14 cellular contexts compared by ENCODE assay signal in the genomic region with DNA sequence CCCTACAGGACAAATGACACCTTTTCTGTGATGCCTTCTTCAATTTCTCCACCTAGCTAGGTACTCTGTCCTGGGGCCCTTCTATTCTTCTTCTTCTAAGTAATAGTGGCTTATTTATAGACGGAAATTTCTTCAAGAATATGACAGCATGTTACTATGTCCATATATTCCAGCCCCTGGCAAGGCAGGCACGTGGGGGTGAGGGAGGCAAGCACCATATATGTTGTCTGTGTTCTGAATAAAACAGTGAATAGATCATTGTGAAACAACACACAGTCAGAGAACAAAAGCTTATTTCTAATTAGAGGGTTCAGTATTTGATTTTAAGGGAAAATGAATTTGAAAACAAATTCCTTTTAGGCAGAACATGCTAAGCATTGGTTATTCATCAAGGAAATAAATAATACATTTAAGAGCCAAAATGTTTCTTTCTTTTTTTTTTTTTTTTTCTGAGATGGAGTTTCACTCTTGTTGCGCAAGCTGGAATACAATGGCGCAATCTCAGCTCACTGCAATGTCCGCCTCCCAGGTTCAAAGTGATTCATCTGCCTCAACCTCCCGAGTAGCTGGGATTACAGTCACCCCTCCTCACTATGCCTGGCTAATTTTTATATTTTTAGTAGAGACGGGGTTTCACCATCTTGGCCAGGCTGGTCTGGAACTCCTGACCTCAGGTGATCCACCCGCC. TPM values are rescaled to one million over a fixed set of nuclear protein-coding genes. Genes with fewer than 3 reads are reported as not detected.
A peak's percentile ranks its signal among the peaks of the same experiment; 100 is the strongest.
DNase-seq lines count a peak whose midpoint lies in the region; ATAC-seq and TF ChIP-seq lines count a peak whose summit lies in the region.
"Had no signal": no experiment of that assay in that cellular context is flagged by ENCODE, and none has a peak within 500 bp of the region (broad histone marks: within the 10 kb centered on the region; RNA-seq: fewer than 3 reads in every experiment).

No MANE protein-coding gene starts in this region.

- H3K4me1 Mint-ChIP-seq in activated CD4-positive, alpha-beta memory T cell treated with anti-CD3 and anti-CD28 coated beads for 36 hours (ENCODE audit: low read depth): peaks cover 37% of the 10 kb centered on the region
- peaks cover 10% of the 10 kb centered on the region for H3K4me1 Mint-ChIP-seq in CD4-positive, alpha-beta T cell (ENCODE audit: low read depth)

- ATAC-seq in GM19397 (IDR thresholded peaks at IDR 0.05; ENCODE audit: unreplicated experiment): no peak
- ATAC-seq in mucosa of descending colon: no peak
- ATAC-seq in CD4-positive, alpha-beta T cell (ENCODE audit: poor library complexity): no peak
- ATAC-seq: GM23338 had no signal

- peaks cover 48% of the 10 kb centered on the region for H3K36me3 Mint-ChIP-seq in activated CD4-positive, alpha-beta memory T cell treated with anti-CD3 and anti-CD28 coated beads for 36 hours
- peaks cover 77% of the 10 kb centered on the region for H3K36me3 Mint-ChIP-seq in CD4-positive, alpha-beta T cell (ENCODE audit: low read depth)

- H3K9ac ChIP-seq in subcutaneous abdominal adipose tissue (ENCODE audit: low read length in 5 of 5): peak overlapping the region in 1 of 5 donors; percentile 60
- H3K9ac ChIP-seq: SK-N-SH had no signal

- POLR2A ChIA-PET in activated CD4-positive, alpha-beta memory T cell treated with anti-CD3 and anti-CD28 coated beads for 36 hours (lab: Charles Lee): no interaction called here
- POLR2A ChIA-PET in CD4-positive, alpha-beta T cell (lab: Charles Lee): no interaction called here

- DNase-seq in SIG-M5 treated with dmso at 0.1 percent for 504 hours (lab: John Stamatoyannopoulos, UW; ENCODE audit: unreplicated experiment) (peak; percentile 60), SIG-M5 (lab: John Stamatoyannopoulos, UW) (no peak), fibroblast of the aortic adventitia (ENCODE audit: low read depth) (peak; percentile 75), mucosa of descending colon (no peak)
- DNase-seq in activated CD4-positive, alpha-beta memory T cell treated with anti-CD3 and anti-CD28 coated beads for 36 hours: no peak
- no peak for DNase-seq in CD4-positive, alpha-beta T cell
- DNase-seq: activated naive CD8-positive, alpha-beta T cell treated with anti-CD3 and anti-CD28 coated beads, Interleukin-2, amount 10 ng/mL, durations not matched to agents 7 days and 5 days; effector memory CD4-positive, alpha-beta T cell; NCI-H446 treated with DMSO at 0.1 percent for 48 hours; nucleus accumbens; SK-N-SH had no signal

- intact Hi-C loops in activated CD4-positive, alpha-beta memory T cell treated with anti-CD3 and anti-CD28 coated beads for 36 hours (cut with micrococcal nuclease): no loop called here
- intact Hi-C loops in mucosa of descending colon (cut with DNase I, micrococcal nuclease): no loop called here
- intact Hi-C loops in CD4-positive, alpha-beta T cell (cut with DNase I, micrococcal nuclease): no loop called here

- H3K27me3 Mint-ChIP-seq in activated CD4-positive, alpha-beta memory T cell treated with anti-CD3 and anti-CD28 coated beads for 36 hours: no peaks in the 10 kb centered on the region
- H3K27me3 Mint-ChIP-seq in CD4-positive, alpha-beta T cell: no peaks in the 10 kb centered on the region
- H3K27me3 Mint-ChIP-seq: activated naive CD8-positive, alpha-beta T cell treated with anti-CD3 and anti-CD28 coated beads, Interleukin-2, amount 10 ng/mL, durations not matched to agents 7 days and 5 days had no signal

- no peak overlapping the region for H3K4me3 ChIP-seq in fibroblast of the aortic adventitia (ENCODE audit: low read depth, low read length)
- H3K4me3 ChIP-seq in subcutaneous abdominal adipose tissue (ENCODE audit: low read depth in 1 of 5, low read length in 5 of 5): no peak overlapping the region
- H3K4me3 ChIP-seq in mucosa of descending colon: no peak overlapping the region
- H3K4me3 ChIP-seq: GM23338 had no signal

- peaks cover 2 to 54% (median 48%) of the 10 kb centered on the region in 5 donors for H3K4me1 ChIP-seq in subcutaneous abdominal adipose tissue (ENCODE audit: control insufficient read depth in 5 of 5, insufficient read depth in 5 of 5, low read length in 5 of 5)
- H3K4me1 ChIP-seq in mucosa of descending colon (ENCODE audit: low read depth): peaks cover 10% of the 10 kb centered on the region

- H3K27me3 ChIP-seq in subcutaneous abdominal adipose tissue (ENCODE audit: control insufficient read depth in 5 of 5, insufficient read depth in 4 of 5, low read length in 5 of 5): no peaks in the 10 kb centered on the region
- no peaks in the 10 kb centered on the region for H3K27me3 ChIP-seq in CD4-positive, alpha-beta T cell (ENCODE audit: control insufficient read depth, insufficient read depth, low read length)

- H3K9me3 ChIP-seq in subcutaneous abdominal adipose tissue (ENCODE audit: control insufficient read depth in 5 of 5, low read length in 5 of 5) (no peaks in the 10 kb centered on the region), mucosa of descending colon (no peaks in the 10 kb centered on the region)
- no peaks in the 10 kb centered on the region for H3K9me3 ChIP-seq in CD4-positive, alpha-beta T cell (ENCODE audit: control insufficient read depth, low read length)
- H3K9me3 ChIP-seq: SK-N-SH had no signal

- peak overlapping the region; percentile 83 for H3K27ac ChIP-seq in subcutaneous abdominal adipose tissue (ENCODE audit: low read depth, low read length)
- no peak overlapping the region for H3K27ac ChIP-seq in CD4-positive, alpha-beta T cell (ENCODE audit: low read depth, low read length)

- no peak overlapping the region for H3K4me3 Mint-ChIP-seq in activated CD4-positive, alpha-beta memory T cell treated with anti-CD3 and anti-CD28 coated beads for 36 hours
- H3K4me3 Mint-ChIP-seq in CD4-positive, alpha-beta T cell: no peak overlapping the region
- H3K4me3 Mint-ChIP-seq: activated naive CD8-positive, alpha-beta T cell treated with anti-CD3 and anti-CD28 coated beads, Interleukin-2, amount 10 ng/mL, durations not matched to agents 7 days and 5 days; GM23338 had no signal

- no peak for TF ChIP-seq CTCF in fibroblast of the aortic adventitia (IDR thresholded peaks at IDR 0.05; ENCODE audit: insufficient read depth, low read length)
- no peak for TF ChIP-seq CTCF in mucosa of descending colon (IDR thresholded peaks at IDR 0.05)
- no peak for TF ChIP-seq CTCF in CD4-positive, alpha-beta T cell (IDR thresholded peaks at IDR 0.05)

- H3K36me3 ChIP-seq in subcutaneous abdominal adipose tissue (ENCODE audit: control insufficient read depth in 5 of 5, insufficient read depth in 5 of 5, low read length in 5 of 5) (peaks cover 31 to 90% (median 76%) of the 10 kb centered on the region in 5 donors), mucosa of descending colon (ENCODE audit: low read depth) (peaks cover 13% of the 10 kb centered on the region)

- H3K9me3 Mint-ChIP-seq in activated CD4-positive, alpha-beta memory T cell treated with anti-CD3 and anti-CD28 coated beads for 36 hours: no peaks in the 10 kb centered on the region
- H3K9me3 Mint-ChIP-seq in CD4-positive, alpha-beta T cell: no peaks in the 10 kb centered on the region
- H3K9me3 Mint-ChIP-seq: activated naive CD8-positive, alpha-beta T cell treated with anti-CD3 and anti-CD28 coated beads, Interleukin-2, amount 10 ng/mL, durations not matched to agents 7 days and 5 days; GM23338 had no signal

- CTCF ChIA-PET in activated CD4-positive, alpha-beta memory T cell treated with anti-CD3 and anti-CD28 coated beads for 36 hours (lab: Charles Lee): no interaction called here
- CTCF ChIA-PET in CD4-positive, alpha-beta T cell (lab: Charles Lee): no interaction called here

- H3K27ac Mint-ChIP-seq in activated CD4-positive, alpha-beta memory T cell treated with anti-CD3 and anti-CD28 coated beads for 36 hours: peak overlapping the region; percentile 44
- no peak overlapping the region for H3K27ac Mint-ChIP-seq in CD4-positive, alpha-beta T cell
- H3K27ac Mint-ChIP-seq: activated naive CD8-positive, alpha-beta T cell treated with anti-CD3 and anti-CD28 coated beads, Interleukin-2, amount 10 ng/mL, durations not matched to agents 7 days and 5 days; GM23338 had no signal

RNA-seq across cellular contexts. Expression of a gene that starts 6.2 kb away (rescaled TPM):
- total RNA-seq in activated CD4-positive, alpha-beta memory T cell treated with anti-CD3 and anti-CD28 coated beads for 36 hours: 10 to 100 TPM; 49.5 to 49.6 TPM
- total RNA-seq in fibroblast of the aortic adventitia (ENCODE audit: low replicate concordance) (17.1 and 40.7 TPM in 2 replicates), mucosa of descending colon (100 to 1,000 TPM in 1 of 3 donors, 10 to 100 TPM in 2; 78.5 to 101 (median 88.7) TPM)
- total RNA-seq in CD4-positive, alpha-beta T cell: 10 to 100 TPM; 31.8 to 32.9 TPM

RNA-seq across cellular contexts. Expression of a gene that starts 32.5 kb away (rescaled TPM):
- not detected for total RNA-seq in activated CD4-positive, alpha-beta memory T cell treated with anti-CD3 and anti-CD28 coated beads for 36 hours
- not detected in 2 replicates for total RNA-seq in fibroblast of the aortic adventitia (ENCODE audit: low replicate concordance)
- 1 to 10 TPM in 1 of 3 donors, not detected in 2; 4.0 TPM for total RNA-seq in mucosa of descending colon
- not detected for total RNA-seq in CD4-positive, alpha-beta T cell
- total RNA-seq: activated naive CD8-positive, alpha-beta T cell treated with anti-CD3 and anti-CD28 coated beads, Interleukin-2, amount 10 ng/mL, durations not matched to agents 7 days and 5 days; GM23338 had no signal

Comparison
In these comparisons a context has a peak if more than half of its experiments do, and no peak if none do; other contexts are left out.
1. DNase-seq: peak in SIG-M5 treated with dmso at 0.1 percent for 504 hours (single experiment) and fibroblast of the aortic adventitia (single experiment); none in SIG-M5 (single experiment), activated CD4-positive, alpha-beta memory T cell treated with anti-CD3 and anti-CD28 coated beads for 36 hours (single experiment), mucosa of descending colon (0 of 3) and CD4-positive, alpha-beta T cell (0 of 10).